11 cellular contexts compared by ENCODE assay signal in genomic region chr10:5546891-5547683, GRCh38. TPM values are rescaled to one million over a fixed set of nuclear protein-coding genes. Genes with fewer than 3 reads are reported as not detected.
DNase-seq lines count a peak whose midpoint lies in the region; ATAC-seq, FAIRE-seq and TF ChIP-seq lines count a peak whose summit lies in the region.
"Had no signal": no experiment of that assay in that cellular context is flagged by ENCODE, and none has a peak within 500 bp of the region (broad histone marks: within the 10 kb centered on the region; RNA-seq: fewer than 3 reads in every experiment).

No MANE protein-coding gene starts in this region.

- CTCF ChIA-PET in activated CD8-positive, alpha-beta T cell treated with anti-CD3 and anti-CD28 coated beads, Interleukin-2, amount 10 ng/mL, durations not matched to agents 7 days and 5 days (lab: Charles Lee) = no interaction called here

- no peak overlapping the region for H3K4me3 Mint-ChIP-seq in activated naive CD8-positive, alpha-beta T cell treated with anti-CD3 and anti-CD28 coated beads, Interleukin-2, amount 10 ng/mL, durations not matched to agents 7 days and 5 days
- no peak overlapping the region for H3K4me3 Mint-ChIP-seq in activated naive CD8-positive, alpha-beta T cell treated with anti-CD3 and anti-CD28 coated beads, Interleukin-2, amount 50 U/mL, for 24 hours
- no peak overlapping the region for H3K4me3 Mint-ChIP-seq in activated CD8-positive, alpha-beta T cell treated with anti-CD3 and anti-CD28 coated beads, Interleukin-2, amount 10 ng/mL, durations not matched to agents 7 days and 5 days
- H3K4me3 Mint-ChIP-seq: activated CD4-positive, alpha-beta memory T cell treated with anti-CD3 and anti-CD28 coated beads, Interleukin-2, amount 10 ng/mL, durations not matched to agents 7 days and 5 days; CD4-positive, CD25-positive, alpha-beta regulatory T cell had no signal

- no peak for FAIRE-seq in urothelium cell line (lab: Jason Lieb, UNC)

- ATAC-seq in activated naive CD8-positive, alpha-beta T cell treated with anti-CD3 and anti-CD28 coated beads, Interleukin-2, amount 10 ng/mL, durations not matched to agents 7 days and 5 days (ENCODE audit: low read depth) = no peak
- no peak for ATAC-seq in activated naive CD8-positive, alpha-beta T cell treated with anti-CD3 and anti-CD28 coated beads, Interleukin-2, amount 50 U/mL, for 24 hours
- no peak for ATAC-seq in GM21381 (IDR thresholded peaks at IDR 0.05; ENCODE audit: unreplicated experiment)
- no peak for ATAC-seq in activated CD8-positive, alpha-beta T cell treated with anti-CD3 and anti-CD28 coated beads, Interleukin-2, amount 10 ng/mL, durations not matched to agents 7 days and 5 days

- H3K36me3 Mint-ChIP-seq in activated naive CD8-positive, alpha-beta T cell treated with anti-CD3 and anti-CD28 coated beads, Interleukin-2, amount 10 ng/mL, durations not matched to agents 7 days and 5 days = no peaks in the 10 kb centered on the region
- H3K36me3 Mint-ChIP-seq in activated naive CD8-positive, alpha-beta T cell treated with anti-CD3 and anti-CD28 coated beads, Interleukin-2, amount 50 U/mL, for 24 hours (ENCODE audit: low read depth) = peaks cover 2% of the 10 kb centered on the region
- peaks cover 2% of the 10 kb centered on the region for H3K36me3 Mint-ChIP-seq in activated CD8-positive, alpha-beta T cell treated with anti-CD3 and anti-CD28 coated beads, Interleukin-2, amount 10 ng/mL, durations not matched to agents 7 days and 5 days (ENCODE audit: low read depth)
- H3K36me3 Mint-ChIP-seq: CD4-positive, CD25-positive, alpha-beta regulatory T cell had no signal

- peaks cover 5% of the 10 kb centered on the region for H3K9me3 Mint-ChIP-seq in activated naive CD8-positive, alpha-beta T cell treated with anti-CD3 and anti-CD28 coated beads, Interleukin-2, amount 10 ng/mL, durations not matched to agents 7 days and 5 days
- H3K9me3 Mint-ChIP-seq in activated naive CD8-positive, alpha-beta T cell treated with anti-CD3 and anti-CD28 coated beads, Interleukin-2, amount 50 U/mL, for 24 hours = peaks cover 13% of the 10 kb centered on the region
- H3K9me3 Mint-ChIP-seq in activated CD8-positive, alpha-beta T cell treated with anti-CD3 and anti-CD28 coated beads, Interleukin-2, amount 10 ng/mL, durations not matched to agents 7 days and 5 days (ENCODE audit: insufficient read depth) = peaks cover under 1% of the 10 kb centered on the region

- H3K27ac Mint-ChIP-seq in activated naive CD8-positive, alpha-beta T cell treated with anti-CD3 and anti-CD28 coated beads, Interleukin-2, amount 10 ng/mL, durations not matched to agents 7 days and 5 days = no peak overlapping the region
- no peak overlapping the region for H3K27ac Mint-ChIP-seq in activated naive CD8-positive, alpha-beta T cell treated with anti-CD3 and anti-CD28 coated beads, Interleukin-2, amount 50 U/mL, for 24 hours
- H3K27ac Mint-ChIP-seq in activated CD8-positive, alpha-beta T cell treated with anti-CD3 and anti-CD28 coated beads, Interleukin-2, amount 10 ng/mL, durations not matched to agents 7 days and 5 days = no peak overlapping the region
- H3K27ac Mint-ChIP-seq: activated CD4-positive, alpha-beta memory T cell treated with anti-CD3 and anti-CD28 coated beads, Interleukin-2, amount 10 ng/mL, durations not matched to agents 7 days and 5 days had no signal

- H3K9ac ChIP-seq in liver (ENCODE audit: low read depth in 1 of 2, low read length in 2 of 2) = no peak overlapping the region

- TF ChIP-seq RAD21 in liver (IDR thresholded peaks at IDR 0.05) = peak; percentile 19 to 38

- WGBS in liver = 61% methylated on average over 7 of the region's 7 CpGs

- no peak for TF ChIP-seq CTCF in liver (IDR thresholded peaks at IDR 0.05; ENCODE audit: low read depth, low read length, missing input control)

- POLR2A ChIA-PET in activated naive CD8-positive, alpha-beta T cell treated with anti-CD3 and anti-CD28 coated beads, Interleukin-2, amount 10 ng/mL, durations not matched to agents 7 days and 5 days (lab: Charles Lee) = no interaction called here
- POLR2A ChIA-PET in activated CD8-positive, alpha-beta T cell treated with anti-CD3 and anti-CD28 coated beads, Interleukin-2, amount 10 ng/mL, durations not matched to agents 7 days and 5 days (lab: Charles Lee) = no interaction called here

- H3K4me3 ChIP-seq in liver (ENCODE audit: low read depth in 1 of 3, low read length in 3 of 3) = no peak overlapping the region

- H3K36me3 ChIP-seq in liver (ENCODE audit: control insufficient read depth in 4 of 4, insufficient read depth in 3 of 4, low read depth in 1 of 4, low read length in 3 of 4) = no peaks in the 10 kb centered on the region

- peak overlapping the region in 1 of 2 donors; percentile 58 for H3K27ac ChIP-seq in liver (ENCODE audit: low read depth in 1 of 2, low read length in 2 of 2)

- peaks cover 3 to 44% (median 29%) of the 10 kb centered on the region in 4 donors for H3K4me1 ChIP-seq in liver (ENCODE audit: control insufficient read depth in 4 of 4, insufficient read depth in 4 of 4, low read length in 3 of 4)

- H3K27me3 ChIP-seq in liver (ENCODE audit: control insufficient read depth in 4 of 4, insufficient read depth in 4 of 4, low read length in 3 of 4) = no peaks in the 10 kb centered on the region

- in situ Hi-C loops in T47D (cut with HindIII; ENCODE audit: low pct_unique_long_range_greater_than_20kb, low sequenced_read_pairs) = no loop called here

- DNase-seq in activated naive CD8-positive, alpha-beta T cell treated with anti-CD3 and anti-CD28 coated beads, Interleukin-2, amount 10 ng/mL, durations not matched to agents 7 days and 5 days = peak; percentile 10
- no peak for DNase-seq in activated naive CD8-positive, alpha-beta T cell treated with anti-CD3 and anti-CD28 coated beads, Interleukin-2, amount 50 U/mL, for 24 hours
- DNase-seq in T47D (ENCODE audit: low read depth in 1 of 2, low spot score in 1 of 2) (peak; percentile 43 to 58), urothelium cell line (ENCODE audit: low spot score) (peak; percentile 72), UCSD-AML1 (lab: John Stamatoyannopoulos, UW; ENCODE audit: unreplicated experiment) (no peak)
- no peak for DNase-seq in activated CD8-positive, alpha-beta T cell treated with anti-CD3 and anti-CD28 coated beads, Interleukin-2, amount 10 ng/mL, durations not matched to agents 7 days and 5 days
- DNase-seq: activated CD4-positive, alpha-beta memory T cell treated with anti-CD3 and anti-CD28 coated beads, Interleukin-2, amount 10 ng/mL, durations not matched to agents 7 days and 5 days; CD4-positive, CD25-positive, alpha-beta regulatory T cell; Kasumi-1 had no signal

- H3K9me3 ChIP-seq in liver (ENCODE audit: control insufficient read depth in 4 of 4, low read length in 3 of 4) = no peaks in the 10 kb centered on the region

- H3K27me3 Mint-ChIP-seq in activated naive CD8-positive, alpha-beta T cell treated with anti-CD3 and anti-CD28 coated beads, Interleukin-2, amount 10 ng/mL, durations not matched to agents 7 days and 5 days = peaks cover 3% of the 10 kb centered on the region
- peaks cover 4% of the 10 kb centered on the region for H3K27me3 Mint-ChIP-seq in activated naive CD8-positive, alpha-beta T cell treated with anti-CD3 and anti-CD28 coated beads, Interleukin-2, amount 50 U/mL, for 24 hours
- H3K27me3 Mint-ChIP-seq in activated CD8-positive, alpha-beta T cell treated with anti-CD3 and anti-CD28 coated beads, Interleukin-2, amount 10 ng/mL, durations not matched to agents 7 days and 5 days (ENCODE audit: low read depth) = peaks cover 5% of the 10 kb centered on the region

- peaks cover 13% of the 10 kb centered on the region for H3K4me1 Mint-ChIP-seq in activated naive CD8-positive, alpha-beta T cell treated with anti-CD3 and anti-CD28 coated beads, Interleukin-2, amount 10 ng/mL, durations not matched to agents 7 days and 5 days
- H3K4me1 Mint-ChIP-seq in activated naive CD8-positive, alpha-beta T cell treated with anti-CD3 and anti-CD28 coated beads, Interleukin-2, amount 50 U/mL, for 24 hours = peaks cover 17% of the 10 kb centered on the region
- peaks cover 17% of the 10 kb centered on the region for H3K4me1 Mint-ChIP-seq in activated CD8-positive, alpha-beta T cell treated with anti-CD3 and anti-CD28 coated beads, Interleukin-2, amount 10 ng/mL, durations not matched to agents 7 days and 5 days (ENCODE audit: low read depth)

TF ChIP-seq in liver, 16 proteins besides CTCF, POLR2A, EP300 and RAD21 (continues in another document):
- TF ChIP-seq SP1 (IDR thresholded peaks at IDR 0.05) (no peak), HNF4G (IDR thresholded peaks at IDR 0.05) (no peak), HNF4A (conservative IDR thresholded peaks at IDR 0.05) (peak; percentile 26 to 78), ZBTB33 (IDR thresholded peaks at IDR 0.05) (no peak), YY1 (IDR thresholded peaks at IDR 0.05) (peak; percentile 27), JUND (IDR thresholded peaks at IDR 0.05) (no peak), EGR1 (IDR thresholded peaks at IDR 0.05; ENCODE audit: low read depth in 2 of 2) (no peak)
- TF ChIP-seq, protein P1, sequence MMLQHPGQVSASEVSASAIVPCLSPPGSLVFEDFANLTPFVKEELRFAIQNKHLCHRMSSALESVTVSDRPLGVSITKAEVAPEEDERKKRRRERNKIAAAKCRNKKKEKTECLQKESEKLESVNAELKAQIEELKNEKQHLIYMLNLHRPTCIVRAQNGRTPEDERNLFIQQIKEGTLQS (IDR thresholded peaks at IDR 0.05) = no peak

RNA-seq across cellular contexts. Expression of gene CALML3, which starts 22.3 kb away (rescaled TPM):
- total RNA-seq in activated naive CD8-positive, alpha-beta T cell treated with anti-CD3 and anti-CD28 coated beads, Interleukin-2, amount 10 ng/mL, durations not matched to agents 7 days and 5 days = not detected
- not detected for total RNA-seq in liver
- polyA plus RNA-seq in liver = not detected
- not detected for total RNA-seq in activated CD8-positive, alpha-beta T cell treated with anti-CD3 and anti-CD28 coated beads, Interleukin-2, amount 10 ng/mL, durations not matched to agents 7 days and 5 days
- total RNA-seq: activated CD4-positive, alpha-beta memory T cell treated with anti-CD3 and anti-CD28 coated beads, Interleukin-2, amount 10 ng/mL, durations not matched to agents 7 days and 5 days; CD4-positive, CD25-positive, alpha-beta regulatory T cell had no signal
- polyA plus RNA-seq: CD4-positive, CD25-positive, alpha-beta regulatory T cell had no signal

RNA-seq across cellular contexts. Expression of gene CALML5, which starts 47.7 kb away (rescaled TPM):
- total RNA-seq in activated naive CD8-positive, alpha-beta T cell treated with anti-CD3 and anti-CD28 coated beads, Interleukin-2, amount 10 ng/mL, durations not matched to agents 7 days and 5 days = not detected
- not detected for total RNA-seq in liver
- polyA plus RNA-seq in liver = not detected
- not detected for total RNA-seq in activated CD8-positive, alpha-beta T cell treated with anti-CD3 and anti-CD28 coated beads, Interleukin-2, amount 10 ng/mL, durations not matched to agents 7 days and 5 days
- total RNA-seq: activated CD4-positive, alpha-beta memory T cell treated with anti-CD3 and anti-CD28 coated beads, Interleukin-2, amount 10 ng/mL, durations not matched to agents 7 days and 5 days; CD4-positive, CD25-positive, alpha-beta regulatory T cell had no signal
- polyA plus RNA-seq: CD4-positive, CD25-positive, alpha-beta regulatory T cell had no signal

Comparison
In these comparisons a context has a peak if more than half of its experiments do, and no peak if none do; other contexts are left out.
1. DNase-seq: peak in activated naive CD8-positive, alpha-beta T cell treated with anti-CD3 and anti-CD28 coated beads, Interleukin-2, amount 10 ng/mL, durations not matched to agents 7 days and 5 days (single experiment), T47D (2 of 2) and urothelium cell line (single experiment); none in activated naive CD8-positive, alpha-beta T cell treated with anti-CD3 and anti-CD28 coated beads, Interleukin-2, amount 50 U/mL, for 24 hours (single experiment), UCSD-AML1 (single experiment) and activated CD8-positive, alpha-beta T cell treated with anti-CD3 and anti-CD28 coated beads, Interleukin-2, amount 10 ng/mL, durations not matched to agents 7 days and 5 days (single experiment).